Comparison of ENCODE assay signal across 8 cellular contexts in genomic region chr2:112583497-112584133, GRCh38. TPM values are rescaled to one million over a fixed set of nuclear protein-coding genes. Genes with fewer than 3 reads are reported as not detected.
DNase-seq lines count a peak whose midpoint lies in the region; ATAC-seq lines count a peak whose summit lies in the region.

No MANE protein-coding gene starts in this region.

- no peaks in the 10 kb centered on the region for H3K27me3 Mint-ChIP-seq in activated T-helper 2 cell treated with anti-CD3 and anti-CD28 coated beads, Interferon-gamma antibody, Interleukin-2, Interleukin-4, amounts not matched to agents 10 μg/mL and 5 μg/mL and 100 μg/mL, durations not matched to agents 14 hours and 24 hours and 36 hours (ENCODE audit: low read depth)

- H3K36me3 Mint-ChIP-seq in activated T-helper 2 cell treated with anti-CD3 and anti-CD28 coated beads, Interferon-gamma antibody, Interleukin-2, Interleukin-4, amounts not matched to agents 10 μg/mL and 5 μg/mL and 100 μg/mL, durations not matched to agents 14 hours and 24 hours and 36 hours (ENCODE audit: low read depth) = peaks cover 18% of the 10 kb centered on the region

- peaks cover 7% of the 10 kb centered on the region for H3K4me1 ChIP-seq in right cardiac atrium (ENCODE audit: control insufficient read depth, insufficient read depth, low read length)

- DNase-seq in DMS114 treated with DMSO at 0.1 percent for 48 hours (lab: John Stamatoyannopoulos, UW; ENCODE audit: unreplicated experiment) (peak; percentile 45), MV-4-11 (lab: John Stamatoyannopoulos, UW) (peak; percentile 40), right cardiac atrium (no peak), skeletal muscle cell (ENCODE audit: low read depth) (no peak)
- no peak for DNase-seq in activated T-helper 2 cell treated with anti-CD3 and anti-CD28 coated beads, Interferon-gamma antibody, Interleukin-2, Interleukin-4, amounts not matched to agents 10 μg/mL and 5 μg/mL and 100 μg/mL, durations not matched to agents 14 hours and 24 hours and 36 hours (ENCODE audit: low spot score)
- DNase-seq in activated CD4-positive, alpha-beta T cell treated with anti-CD3 and anti-CD28 coated beads for 4 hours = no peak

- peak overlapping the region; percentile 85 for H3K4me3 ChIP-seq in right cardiac atrium (ENCODE audit: low read length)
- peak overlapping the region; percentile 61 for H3K4me3 ChIP-seq in skeletal muscle cell (ENCODE audit: low read depth, low read length)

- ATAC-seq in right cardiac atrium = peak in 1 of 2 donors; percentile 3
- ATAC-seq in GM21526 (IDR thresholded peaks at IDR 0.05; ENCODE audit: low FRiP score, unreplicated experiment) = no peak
- ATAC-seq in HG03469 (IDR thresholded peaks at IDR 0.05; ENCODE audit: unreplicated experiment) = no peak

- no peaks in the 10 kb centered on the region for H3K27me3 ChIP-seq in right cardiac atrium (ENCODE audit: control insufficient read depth, insufficient read depth)

- H3K4me3 Mint-ChIP-seq in activated T-helper 2 cell treated with anti-CD3 and anti-CD28 coated beads, Interferon-gamma antibody, Interleukin-2, Interleukin-4, amounts not matched to agents 10 μg/mL and 5 μg/mL and 100 μg/mL, durations not matched to agents 14 hours and 24 hours and 36 hours (ENCODE audit: low read depth) = peak overlapping the region; percentile 97

- WGBS in right cardiac atrium = 33% methylated on average over 19 of the region's 19 CpGs

- peak overlapping the region; percentile 98 for H3K27ac Mint-ChIP-seq in activated T-helper 2 cell treated with anti-CD3 and anti-CD28 coated beads, Interferon-gamma antibody, Interleukin-2, Interleukin-4, amounts not matched to agents 10 μg/mL and 5 μg/mL and 100 μg/mL, durations not matched to agents 14 hours and 24 hours and 36 hours

- H3K9me3 Mint-ChIP-seq in activated T-helper 2 cell treated with anti-CD3 and anti-CD28 coated beads, Interferon-gamma antibody, Interleukin-2, Interleukin-4, amounts not matched to agents 10 μg/mL and 5 μg/mL and 100 μg/mL, durations not matched to agents 14 hours and 24 hours and 36 hours = no peaks in the 10 kb centered on the region

- intact Hi-C loops in activated T-helper 2 cell treated with anti-CD3 and anti-CD28 coated beads, Interferon-gamma antibody, Interleukin-2, Interleukin-4, amounts not matched to agents 10 μg/mL and 5 μg/mL and 100 μg/mL, durations not matched to agents 14 hours and 24 hours and 36 hours (cut with micrococcal nuclease) = loop anchor here (1.0 to 5.0 kb wide), 9 partner anchors 41 to 701 kb away; partner anchors contain the start of genes ANAPC1, POLR1B, SLC20A1 and ZC3H6
- intact Hi-C loops in right cardiac atrium (cut with DNase I) = loop anchor here in 1 of 4 donors (5.0 kb wide), 1 partner anchor 101 kb away; the partner anchor contains the start of gene TTL

- H3K27ac ChIP-seq in right cardiac atrium (ENCODE audit: low read length) = peak overlapping the region; percentile 83

- H3K9me3 ChIP-seq in right cardiac atrium (ENCODE audit: control insufficient read depth, low read length) = no peaks in the 10 kb centered on the region

- H3K4me1 Mint-ChIP-seq in activated T-helper 2 cell treated with anti-CD3 and anti-CD28 coated beads, Interferon-gamma antibody, Interleukin-2, Interleukin-4, amounts not matched to agents 10 μg/mL and 5 μg/mL and 100 μg/mL, durations not matched to agents 14 hours and 24 hours and 36 hours (ENCODE audit: low read depth) = peaks cover 28% of the 10 kb centered on the region

RNA-seq across cellular contexts. Expression of gene CHCHD5, which starts 0.8 kb away (rescaled TPM):
- 36.7 and 39.6 TPM in 2 replicates for total RNA-seq in activated T-helper 2 cell treated with anti-CD3 and anti-CD28 coated beads, Interferon-gamma antibody, Interleukin-2, Interleukin-4, amounts not matched to agents 10 μg/mL and 5 μg/mL and 100 μg/mL, durations not matched to agents 14 hours and 24 hours and 36 hours
- total RNA-seq in right cardiac atrium = 10 to 100 TPM; 26.5 to 31.2 (median 29.6) TPM
- polyA plus RNA-seq in right cardiac atrium = 37.2 TPM

RNA-seq across cellular contexts. Expression of gene POLR1B, which starts 41.4 kb away (rescaled TPM):
- 58.0 and 68.2 TPM in 2 replicates for total RNA-seq in activated T-helper 2 cell treated with anti-CD3 and anti-CD28 coated beads, Interferon-gamma antibody, Interleukin-2, Interleukin-4, amounts not matched to agents 10 μg/mL and 5 μg/mL and 100 μg/mL, durations not matched to agents 14 hours and 24 hours and 36 hours
- 10 to 100 TPM in 3 of 4 donors, 1 to 10 TPM in 1; 9.9 to 13.8 (median 10.7) TPM for total RNA-seq in right cardiac atrium
- 3.1 TPM for polyA plus RNA-seq in right cardiac atrium

Comparison
In these comparisons a context has a peak if more than half of its experiments do, and no peak if none do; other contexts are left out.
1. DNase-seq: peak in DMS114 treated with DMSO at 0.1 percent for 48 hours (single experiment) and MV-4-11 (single experiment); none in activated T-helper 2 cell treated with anti-CD3 and anti-CD28 coated beads, Interferon-gamma antibody, Interleukin-2, Interleukin-4, amounts not matched to agents 10 μg/mL and 5 μg/mL and 100 μg/mL, durations not matched to agents 14 hours and 24 hours and 36 hours (single experiment), right cardiac atrium (0 of 3), skeletal muscle cell (single experiment) and activated CD4-positive, alpha-beta T cell treated with anti-CD3 and anti-CD28 coated beads for 4 hours (0 of 2).